ENCODE assay signal across 23 cellular contexts in genomic region chr16:4338712-4339299, GRCh38. TPM values are rescaled to one million over a fixed set of nuclear protein-coding genes. Genes with fewer than 3 reads are reported as not detected.
DNase-seq lines count a peak whose midpoint lies in the region; ATAC-seq, FAIRE-seq and TF ChIP-seq lines count a peak whose summit lies in the region.
"Had no signal": no experiment of that assay in that cellular context is flagged by ENCODE, and none has a peak within 500 bp of the region (broad histone marks: within the 10 kb centered on the region; RNA-seq: fewer than 3 reads in every experiment).

No MANE protein-coding gene starts in this region.

- H3K27me3 Mint-ChIP-seq in mesothelial cell of epicardium (ENCODE audit: low read depth): no peaks in the 10 kb centered on the region
- H3K27me3 Mint-ChIP-seq: CD8-positive, alpha-beta memory T cell had no signal

- no peak for TF ChIP-seq POLR2A in K562 (conservative IDR thresholded peaks at IDR 0.05)

- H3K36me3 ChIP-seq in A673 (ENCODE audit: insufficient read depth, low read length, poor library complexity, severe bottlenecking): peaks cover 30% of the 10 kb centered on the region
- peaks cover 72% of the 10 kb centered on the region; the same call in 2 of the 3 replicates for H3K36me3 ChIP-seq in K562 (ENCODE audit: control insufficient read depth, insufficient read depth, low read length)

- no peak for TF ChIP-seq CTCF in A673 (conservative IDR thresholded peaks at IDR 0.05; ENCODE audit: low read depth, low read length)
- no peak for TF ChIP-seq CTCF in K562 (IDR thresholded peaks at IDR 0.05 in 2 of 3, conservative IDR thresholded peaks at IDR 0.05 in 1 of 3; ENCODE audit: insufficient read depth in 2 of 3, low read depth in 1 of 3, low read length in 3 of 3)
- no peak for TF ChIP-seq CTCF in mesothelial cell of epicardium (IDR thresholded peaks at IDR 0.05; ENCODE audit: unreplicated experiment)

- H3K4me3 ChIP-seq in A673 (ENCODE audit: low read depth, low read length, poor library complexity, severe bottlenecking) (no peak overlapping the region), K562 (no peak overlapping the region)
- H3K4me3 ChIP-seq: coronary artery, mucosa of descending colon, SJCRH30, thyroid gland had no signal

- peaks cover 8% of the 10 kb centered on the region for H3K36me3 Mint-ChIP-seq in mesothelial cell of epicardium

- peaks cover 27% of the 10 kb centered on the region for H3K79me2 ChIP-seq in K562 (ENCODE audit: control insufficient read depth, insufficient read depth, low read length)

- H4K20me1 ChIP-seq in K562 (replicated peaks; ENCODE audit: control insufficient read depth, insufficient read depth, low read length): peaks cover 2% of the 10 kb centered on the region; the same call in 1 of the 2 replicates

- H3K9me1 ChIP-seq in K562 (ENCODE audit: control insufficient read depth, insufficient read depth, low read length): no peaks in the 10 kb centered on the region

- 92% methylated on average over 5 of the region's 10 CpGs for WGBS in K562 (ENCODE audit: insufficient coverage, low coverage, missing lambda C conversion rate)

- CTCF ChIA-PET in A673 (lab: Charles Lee): no interaction called here
- CTCF ChIA-PET in K562 (lab: Yijun Ruan, JAX; ENCODE audit: low intra/inter-chr PET ratio): no interaction called here

- H3K27ac Mint-ChIP-seq in mesothelial cell of epicardium: peak overlapping the region; percentile 89
- H3K27ac Mint-ChIP-seq: activated CD8-positive, alpha-beta T cell treated with anti-CD3 and anti-CD28 coated beads, Interleukin-2, amount 10 ng/mL, durations not matched to agents 7 days and 5 days; CD8-positive, alpha-beta memory T cell had no signal

- no peaks in the 10 kb centered on the region for H3K9me3 Mint-ChIP-seq in mesothelial cell of epicardium
- H3K9me3 Mint-ChIP-seq: CD8-positive, alpha-beta memory T cell had no signal

- BruUV-seq in A673 (replicated peaks; lab: Mats Ljungman, UMichigan) (no TSS peak), K562 (replicated peaks; lab: Mats Ljungman, UMichigan) (no TSS peak)

- TF ChIP-seq RAD21 in K562 (CRISPR knock-in tag; conservative IDR thresholded peaks at IDR 0.05 in 1 of 2, IDR thresholded peaks at IDR 0.05 in 1 of 2): no peak

- H3K27ac ChIP-seq in A673 (ENCODE audit: low read depth, low read length, poor library complexity, severe bottlenecking): peak overlapping the region; percentile 53
- no peak overlapping the region for H3K27ac ChIP-seq in K562 (ENCODE audit: extremely low read depth, low read depth, low read length)
- H3K27ac ChIP-seq: SJCRH30, thyroid gland had no signal

- in situ Hi-C loops in K562 (cut with MboI): no loop called here

- H3K9me3 ChIP-seq in A673 (ENCODE audit: low read depth, low read length, poor library complexity, severe bottlenecking): no peaks in the 10 kb centered on the region
- H3K9me3 ChIP-seq in K562 (replicated peaks; ENCODE audit: control insufficient read depth, insufficient read depth, low read depth, low read length): no peaks in the 10 kb centered on the region
- H3K9me3 ChIP-seq: mucosa of descending colon, SJCRH30, thyroid gland had no signal

- no peak overlapping the region for H3K4me3 Mint-ChIP-seq in mesothelial cell of epicardium
- H3K4me3 Mint-ChIP-seq: activated CD8-positive, alpha-beta T cell treated with anti-CD3 and anti-CD28 coated beads, Interleukin-2, amount 10 ng/mL, durations not matched to agents 7 days and 5 days; CD8-positive, alpha-beta memory T cell had no signal

- FAIRE-seq in K562 (lab: Jason Lieb, UNC): no peak
- FAIRE-seq: endothelial cell of umbilical vein had no signal

- no peaks in the 10 kb centered on the region for H3K27me3 ChIP-seq in A673 (replicated peaks; ENCODE audit: insufficient read depth, low read depth, low read length, poor library complexity)
- H3K27me3 ChIP-seq in K562 (ENCODE audit: control insufficient read depth in 2 of 2, insufficient read depth in 2 of 2, low read length in 2 of 2): no peaks in the 10 kb centered on the region
- H3K27me3 ChIP-seq: SJCRH30, thyroid gland had no signal

- H3K4me1 ChIP-seq in A673 (ENCODE audit: insufficient read depth, low read length, poor library complexity, severe bottlenecking) (peaks cover 23% of the 10 kb centered on the region), K562 (replicated peaks in 1 of 2; ENCODE audit: control insufficient read depth in 2 of 2, insufficient read depth in 2 of 2, low read length in 2 of 2) (peaks cover 0 to 59% of the 10 kb centered on the region in 2 experiments; a peak in 2 of 5 replicates)
- H3K4me1 ChIP-seq: SJCRH30 had no signal

- DNase-seq in A673 (ENCODE audit: low spot score) (no peak), K562 (ENCODE audit: extremely low read depth in 1 of 4, low spot score in 3 of 4) (no peak), mesothelial cell of epicardium (ENCODE audit: low spot score in 2 of 2, unreplicated experiment in 2 of 2) (no peak), ureter (ENCODE audit: low spot score) (no peak), A172 (ENCODE audit: low spot score) (no peak), OCI-M2 (lab: John Stamatoyannopoulos, UW; ENCODE audit: unreplicated experiment) (no peak)
- DNase-seq: activated CD4-positive, CD25-positive, alpha-beta regulatory T cell; activated CD8-positive, alpha-beta T cell treated with anti-CD3 and anti-CD28 coated beads, Interleukin-2, amount 10 ng/mL, durations not matched to agents 7 days and 5 days; activated naive CD4-positive, alpha-beta T cell treated with anti-CD3 and anti-CD28 coated beads, Interleukin-2, amount 50 U/mL, for 16 hours; activated T-cell treated with anti-CD3 and anti-CD28 coated beads, Interleukin-2, amount 50 U/mL, for 48 hours; CD8-positive, alpha-beta memory T cell; foreskin fibroblast; Kasumi-1; kidney glomerular epithelial cell; mucosa of descending colon; NCI-H1105; NCI-H69; retina; SJCRH30; stimulated activated naive CD4-positive, alpha-beta T cell; thyroid gland had no signal

- no peak overlapping the region for H3K4me2 ChIP-seq in K562 (ENCODE audit: insufficient read depth, low read length)

- H3K4me1 Mint-ChIP-seq in mesothelial cell of epicardium: peaks cover 14% of the 10 kb centered on the region

- intact Hi-C loops in A673 (cut with micrococcal nuclease; ENCODE audit: unreplicated experiment) (loop anchor here (10.0 kb wide), 1 partner anchor 144 kb away; no protein-coding TSS in a partner anchor), K562 (cut with micrococcal nuclease) (no loop called here)

- H2AFZ ChIP-seq in K562 (ENCODE audit: low read depth, low read length): no peak overlapping the region

- peak; percentile 34 for ATAC-seq in K562
- ATAC-seq: activated CD8-positive, alpha-beta T cell treated with anti-CD3 and anti-CD28 coated beads, Interleukin-2, amount 10 ng/mL, durations not matched to agents 7 days and 5 days; mucosa of descending colon had no signal

- POLR2A ChIA-PET in A673 (lab: Charles Lee; ENCODE audit: low non-redundant PET) (no interaction called here), K562 (lab: Yijun Ruan, JAX) (interaction anchor here (0.6 to 1.2 kb wide), 2 partner anchors 11 to 1307 kb away, joined by 3 to 4 read pairs; no protein-coding TSS in a partner anchor)

- peak overlapping the region in 1 of 2 experiments; percentile 43; a peak in 1 of 4 replicates for H3K9ac ChIP-seq in K562 (ENCODE audit: insufficient read depth in 1 of 2, low read depth in 2 of 2, low read length in 2 of 2)

- TF ChIP-seq EP300 in K562 (IDR thresholded peaks at IDR 0.05; ENCODE audit: low read length): no peak

RNA-seq across cellular contexts. Expression of gene PAM16, which starts 12.3 kb away (rescaled TPM):
- total RNA-seq in A673 (2021) (89.7 and 90.3 TPM in 2 replicates), K562 (2014; rRNA removed) (173 and 213 TPM in 2 replicates), K562 (2014; rRNA removed; fragmentation: Illumina TruSeq; extraction: Trizol) (32.6 and 38.7 TPM in 2 replicates), K562 (2015; rRNA removed; fragmentation: Illumina TruSeq; extraction: Trizol) (48.4 and 56.1 TPM in 2 replicates), K562 (2021) (123 and 150 TPM in 2 replicates), mesothelial cell of epicardium (31.8 to 35.6 TPM (median 33.6 TPM) in 3 replicates), ureter (58.6 TPM)
- total RNA-seq in K562 (2011; cell fraction: chromatin; rRNA removed; ENCODE audit: low replicate concordance): 70.0 and 135 TPM in 2 replicates
- 74.5 and 92.1 TPM in 2 replicates for total RNA-seq in K562 (2011; cell fraction: nucleolus; rRNA removed)
- total RNA-seq in K562 (2011; cell fraction: nucleoplasm; rRNA removed): 76.8 and 107 TPM in 2 replicates
- polyA plus RNA-seq in K562 (2011; rRNA removed) (79.3 and 88.9 TPM in 2 replicates), K562 (2014; fragmentation: Illumina TruSeq; extraction: Trizol) (49.0 and 66.3 TPM in 2 replicates), K562 (2014; fragmentation: Nextera tagmentation; extraction: Ambion mirVana) (10 to 100 TPM; 41.5 to 81.1 TPM), K562 (2014; rRNA removed) (243 and 273 TPM in 2 replicates)
- 175 and 283 TPM in 2 replicates for polyA plus RNA-seq in K562 (2011; cell fraction: cytosol; rRNA removed)
- polyA plus RNA-seq in K562 (2011; cell fraction: nucleus; rRNA removed): 85.0 and 101 TPM in 2 replicates
- polyA plus RNA-seq in K562 (2012): 96.6 and 100 TPM in 2 replicates
- polyA minus RNA-seq in K562 (2011; rRNA and poly(A)+ RNA removed): 10.6 and 11.8 TPM in 2 replicates
- 19.8 and 22.7 TPM in 2 replicates for polyA minus RNA-seq in K562 (2011; cell fraction: cytosol; rRNA and poly(A)+ RNA removed)
- polyA minus RNA-seq in K562 (2011; cell fraction: nucleus; rRNA and poly(A)+ RNA removed): 10.8 and 13.7 TPM in 2 replicates
- total RNA-seq in A172 (2014; rRNA removed; shearing (Covaris generic)): 46.8 and 116 TPM in 2 replicates

RNA-seq across cellular contexts. Expression of gene GLIS2, which starts 22.9 kb away (rescaled TPM):
- total RNA-seq in A673 (2021): 10.6 and 15.4 TPM in 2 replicates
- total RNA-seq in K562 (2011; cell fraction: chromatin; rRNA removed; ENCODE audit: low replicate concordance): 2.1 and 6.1 TPM in 2 replicates
- total RNA-seq in K562 (2011; cell fraction: nucleolus; rRNA removed): 3.8 and 4.2 TPM in 2 replicates
- 2.9 and 3.6 TPM in 2 replicates for total RNA-seq in K562 (2011; cell fraction: nucleoplasm; rRNA removed)
- 0.91 and 1.4 TPM in 2 replicates for total RNA-seq in K562 (2014; rRNA removed)
- total RNA-seq in K562 (2014; rRNA removed; fragmentation: Illumina TruSeq; extraction: Trizol): 0.10 and 0.11 TPM in 2 replicates
- 0.33 and 0.68 TPM in 2 replicates for total RNA-seq in K562 (2015; rRNA removed; fragmentation: Illumina TruSeq; extraction: Trizol)
- 7.6 and 9.0 TPM in 2 replicates for total RNA-seq in K562 (2021)
- polyA plus RNA-seq in K562 (2011; rRNA removed): 0.57 and 1.0 TPM in 2 replicates
- polyA plus RNA-seq in K562 (2011; cell fraction: cytosol; rRNA removed): 1.0 and 2.2 TPM in 2 replicates
- polyA plus RNA-seq in K562 (2011; cell fraction: nucleus; rRNA removed): 2.8 and 4.9 TPM in 2 replicates
- polyA plus RNA-seq in K562 (2012): 6.8 and 7.9 TPM in 2 replicates
- polyA plus RNA-seq in K562 (2014; fragmentation: Illumina TruSeq; extraction: Trizol): 2.2 and 5.8 TPM in 2 replicates
- polyA plus RNA-seq in K562 (2014; fragmentation: Nextera tagmentation; extraction: Ambion mirVana): under 1 TPM; 0.10 to 0.25 TPM
- polyA plus RNA-seq in K562 (2014; rRNA removed): 2.3 and 2.9 TPM in 2 replicates
- polyA minus RNA-seq in K562 (2011; rRNA and poly(A)+ RNA removed): 0.27 and 0.32 TPM in 2 replicates
- 3.3 and 4.6 TPM in 2 replicates for polyA minus RNA-seq in K562 (2011; cell fraction: cytosol; rRNA and poly(A)+ RNA removed)
- 1.00 and 1.1 TPM in 2 replicates for polyA minus RNA-seq in K562 (2011; cell fraction: nucleus; rRNA and poly(A)+ RNA removed)
- 78.2 to 80.3 TPM (median 79.6 TPM) in 3 replicates for total RNA-seq in mesothelial cell of epicardium
- 11.7 TPM for total RNA-seq in ureter
- 3.2 and 5.7 TPM in 2 replicates for total RNA-seq in A172 (2014; rRNA removed; shearing (Covaris generic))
- polyA plus RNA-seq: CD8-positive, alpha-beta memory T cell had no signal

RNA-seq across cellular contexts. Expression of gene VASN, which starts 32.8 kb away (rescaled TPM):
- total RNA-seq in A673 (2021): 5.4 and 6.6 TPM in 2 replicates
- total RNA-seq in K562 (2011; cell fraction: chromatin; rRNA removed; ENCODE audit: low replicate concordance): 1.2 and 9.8 TPM in 2 replicates
- total RNA-seq in K562 (2011; cell fraction: nucleolus; rRNA removed): 10.1 and 15.2 TPM in 2 replicates
- 3.7 and 5.7 TPM in 2 replicates for total RNA-seq in K562 (2011; cell fraction: nucleoplasm; rRNA removed)
- total RNA-seq in K562 (2014; rRNA removed): 1.7 and 2.2 TPM in 2 replicates
- total RNA-seq in K562 (2014; rRNA removed; fragmentation: Illumina TruSeq; extraction: Trizol): 0.06 and 0.07 TPM in 2 replicates
- 0.51 and 1.1 TPM in 2 replicates for total RNA-seq in K562 (2015; rRNA removed; fragmentation: Illumina TruSeq; extraction: Trizol)
- total RNA-seq in K562 (2021): 2.4 and 2.5 TPM in 2 replicates
- 0.31 and 1.2 TPM in 2 replicates for polyA plus RNA-seq in K562 (2011; rRNA removed)
- polyA plus RNA-seq in K562 (2011; cell fraction: cytosol; rRNA removed): 0.78 and 3.2 TPM in 2 replicates
- 1.2 and 2.6 TPM in 2 replicates for polyA plus RNA-seq in K562 (2011; cell fraction: nucleus; rRNA removed)
- 2.9 and 6.1 TPM in 2 replicates for polyA plus RNA-seq in K562 (2012)
- 0.16 and 0.42 TPM in 2 replicates for polyA plus RNA-seq in K562 (2014; fragmentation: Illumina TruSeq; extraction: Trizol)
- polyA plus RNA-seq in K562 (2014; fragmentation: Nextera tagmentation; extraction: Ambion mirVana): under 1 TPM in 1 of 2 experiments, not detected in 1; 0.01 TPM
- 0.78 and 0.90 TPM in 2 replicates for polyA plus RNA-seq in K562 (2014; rRNA removed)
- 0.56 and 0.63 TPM in 2 replicates for polyA minus RNA-seq in K562 (2011; rRNA and poly(A)+ RNA removed)
- polyA minus RNA-seq in K562 (2011; cell fraction: cytosol; rRNA and poly(A)+ RNA removed): 1.1 and 2.8 TPM in 2 replicates
- 3.4 and 6.3 TPM in 2 replicates for polyA minus RNA-seq in K562 (2011; cell fraction: nucleus; rRNA and poly(A)+ RNA removed)
- total RNA-seq in mesothelial cell of epicardium: 36.7 to 37.6 TPM (median 37.5 TPM) in 3 replicates
- 13.4 TPM for total RNA-seq in ureter
- 87.4 and 100 TPM in 2 replicates for total RNA-seq in A172 (2014; rRNA removed; shearing (Covaris generic))
- total RNA-seq: activated CD8-positive, alpha-beta T cell treated with anti-CD3 and anti-CD28 coated beads, Interleukin-2, amount 10 ng/mL, durations not matched to agents 7 days and 5 days had no signal
- polyA plus RNA-seq: CD8-positive, alpha-beta memory T cell had no signal
